ENCODE assay signal across 11 cellular contexts in genomic region chr20:36591281-36591680, GRCh38. TPM values are rescaled to one million over a fixed set of nuclear protein-coding genes. Genes with fewer than 3 reads are reported as not detected.
A peak's percentile ranks its signal among the peaks of the same experiment; 100 is the strongest.
DNase-seq lines count a peak whose midpoint lies in the region; TF ChIP-seq lines count a peak whose summit lies in the region.
"Had no signal": no experiment of that assay in that cellular context is flagged by ENCODE, and none has a peak within 500 bp of the region (broad histone marks: within the 10 kb centered on the region; RNA-seq: fewer than 3 reads in every experiment).

No MANE protein-coding gene starts in this region.

- no peaks in the 10 kb centered on the region for H4K20me1 ChIP-seq in OCI-LY7 (ENCODE audit: insufficient read depth, low read length)

- intact Hi-C loops in Caco-2 (cut with micrococcal nuclease; ENCODE audit: unreplicated experiment) (no loop called here), OCI-LY7 (cut with micrococcal nuclease; ENCODE audit: unreplicated experiment) (no loop called here)

- H2AFZ ChIP-seq in OCI-LY7 (ENCODE audit: low read length) = no peak overlapping the region

- DNase-seq in Caco-2 (no peak), mesothelial cell of epicardium (ENCODE audit: low spot score in 2 of 2, unreplicated experiment in 2 of 2) (no peak), OCI-LY7 (ENCODE audit: low spot score) (no peak), GM19240 (ENCODE audit: insufficient read length, low spot score) (no peak), SKM-1 treated with dmso at 0.1 percent for 144 hours (lab: John Stamatoyannopoulos, UW; ENCODE audit: unreplicated experiment) (no peak)
- DNase-seq: body of pancreas, left lung, NCI-H187 treated with DMSO at 0.1 percent for 48 hours had no signal

- H3K9me3 Mint-ChIP-seq in Caco-2 (ENCODE audit: unreplicated experiment) = no peaks in the 10 kb centered on the region
- H3K9me3 Mint-ChIP-seq in mesothelial cell of epicardium = no peaks in the 10 kb centered on the region

- H3K4me3 ChIP-seq in Caco-2 (ENCODE audit: low read depth, low read length) (no peak overlapping the region), OCI-LY7 (ENCODE audit: low read depth, low read length, poor library complexity, severe bottlenecking) (no peak overlapping the region)
- H3K4me3 ChIP-seq: body of pancreas, left lung had no signal

- H3K4me3 Mint-ChIP-seq in Caco-2 (ENCODE audit: unreplicated experiment) (no peak overlapping the region), mesothelial cell of epicardium (no peak overlapping the region)
- H3K4me3 Mint-ChIP-seq: CD14-positive monocyte had no signal

- TF ChIP-seq CTCF in Caco-2 (IDR thresholded peaks at IDR 0.05; ENCODE audit: insufficient read depth in 1 of 2, low read depth in 1 of 2, low read length in 1 of 2, severe bottlenecking in 1 of 2, unreplicated experiment in 1 of 2) (no peak), VCaP (conservative IDR thresholded peaks at IDR 0.05) (no peak), mesothelial cell of epicardium (IDR thresholded peaks at IDR 0.05; ENCODE audit: unreplicated experiment) (no peak), OCI-LY7 (conservative IDR thresholded peaks at IDR 0.05; ENCODE audit: low read length) (no peak)

- H3K36me3 Mint-ChIP-seq in Caco-2 (ENCODE audit: insufficient read depth, unreplicated experiment) (peaks cover 58% of the 10 kb centered on the region), mesothelial cell of epicardium (peaks cover 29% of the 10 kb centered on the region)

- CTCF ChIA-PET in Caco-2 (lab: Charles Lee) (interaction anchor here (0.6 to 2.4 kb wide), 7 partner anchors 14 to 293 kb away, joined by 3 to 18 read pairs (median 5); partner anchors contain the start of gene RAB5IF), OCI-LY7 (lab: Charles Lee; ENCODE audit: unreplicated experiment) (interaction anchor here (0.6 kb wide), 1 partner anchor 870 kb away, joined by 3 read pairs; no protein-coding TSS in a partner anchor)

- no peak overlapping the region for H3K4me2 ChIP-seq in OCI-LY7 (ENCODE audit: low read length)

- no TSS peak for BruUV-seq in Caco-2 (replicated peaks; lab: Mats Ljungman, UMichigan)
- no TSS peak for BruUV-seq in OCI-LY7 (replicated peaks; lab: Mats Ljungman, UMichigan)

- no peaks in the 10 kb centered on the region for H3K9me3 ChIP-seq in Caco-2
- H3K9me3 ChIP-seq in KOPT-K1 (ENCODE audit: insufficient read depth, low read length, poor library complexity, severe bottlenecking) = no peaks in the 10 kb centered on the region
- no peaks in the 10 kb centered on the region for H3K9me3 ChIP-seq in OCI-LY7 (ENCODE audit: low read length)
- H3K9me3 ChIP-seq: body of pancreas, left lung had no signal

- POLR2A ChIA-PET in Caco-2 (lab: Charles Lee) (interaction anchor here (0.6 kb wide), 1 partner anchor 17 kb away, joined by 3 read pairs; no protein-coding TSS in a partner anchor), OCI-LY7 (lab: Charles Lee) (interaction anchor here (0.7 to 0.9 kb wide), 3 partner anchors 14 to 395 kb away, joined by 4 to 7 read pairs (median 6); no protein-coding TSS in a partner anchor)

- H3K27ac ChIP-seq in KOPT-K1 (ENCODE audit: low read depth, low read length, poor library complexity, severe bottlenecking) (peak overlapping the region; percentile 85), VCaP (peak overlapping the region; percentile 30; the same call in 1 of the 2 replicates), OCI-LY7 (ENCODE audit: low read depth, low read length, poor library complexity, severe bottlenecking) (no peak overlapping the region)
- H3K27ac ChIP-seq: body of pancreas, left lung had no signal

- H3K79me2 ChIP-seq in OCI-LY7 (ENCODE audit: insufficient read depth, low read depth, low read length) = no peaks in the 10 kb centered on the region

- H3K27me3 Mint-ChIP-seq in Caco-2 (ENCODE audit: insufficient read depth, unreplicated experiment) = no peaks in the 10 kb centered on the region
- H3K27me3 Mint-ChIP-seq in mesothelial cell of epicardium (ENCODE audit: low read depth) = no peaks in the 10 kb centered on the region

- H3K4me1 ChIP-seq in Caco-2 (no peaks in the 10 kb centered on the region), OCI-LY7 (ENCODE audit: insufficient read depth, low read length, poor library complexity, severe bottlenecking) (peaks cover 48% of the 10 kb centered on the region)
- H3K4me1 ChIP-seq: body of pancreas had no signal

- H3K27me3 ChIP-seq in Caco-2 (replicated peaks; ENCODE audit: control insufficient read depth, insufficient read depth, low read length) = no peaks in the 10 kb centered on the region
- H3K27me3 ChIP-seq: body of pancreas, left lung had no signal

- peaks cover 4% of the 10 kb centered on the region; the same call in 1 of the 2 replicates for H3K36me3 ChIP-seq in Caco-2 (ENCODE audit: control insufficient read depth, insufficient read depth, low read length)
- H3K36me3 ChIP-seq in KOPT-K1 (ENCODE audit: insufficient read depth, low read length) = peaks cover 79% of the 10 kb centered on the region
- peaks cover 68% of the 10 kb centered on the region for H3K36me3 ChIP-seq in OCI-LY7 (ENCODE audit: insufficient read depth, low read length)

- H3K27ac Mint-ChIP-seq in Caco-2 (ENCODE audit: unreplicated experiment) (peak overlapping the region; percentile 8), mesothelial cell of epicardium (peak overlapping the region; percentile 39)

- H3K9me2 ChIP-seq in OCI-LY7 (ENCODE audit: insufficient read depth, low read length) = no peaks in the 10 kb centered on the region

- H3K4me1 Mint-ChIP-seq in Caco-2 (ENCODE audit: low read depth, unreplicated experiment) (no peaks in the 10 kb centered on the region), mesothelial cell of epicardium (peaks cover 7% of the 10 kb centered on the region)

RNA-seq across cellular contexts. Expression of gene RAB5IF, which starts 14.3 kb away (rescaled TPM):
- total RNA-seq in Caco-2 (2022) (279 and 282 TPM in 2 replicates), mesothelial cell of epicardium (37.6 to 40.7 TPM (median 40.0 TPM) in 3 replicates), OCI-LY7 (2022) (76.0 and 94.8 TPM in 2 replicates)
- total RNA-seq in OCI-LY7 (2014; rRNA removed; shearing (Covaris generic)) = 66.6 and 72.2 TPM in 2 replicates

RNA-seq across cellular contexts. Expression of gene TGIF2, which starts 17.9 kb away (rescaled TPM):
- total RNA-seq in Caco-2 (2022) (58.4 and 60.6 TPM in 2 replicates), mesothelial cell of epicardium (94.4 to 101 TPM (median 98.4 TPM) in 3 replicates), OCI-LY7 (2022) (45.2 and 49.4 TPM in 2 replicates)
- 26.6 and 41.3 TPM in 2 replicates for total RNA-seq in OCI-LY7 (2014; rRNA removed; shearing (Covaris generic))

RNA-seq across cellular contexts. Expression of gene MYL9, which starts 50.0 kb away (rescaled TPM):
- total RNA-seq in Caco-2 (2022) (382 and 446 TPM in 2 replicates), mesothelial cell of epicardium (235 to 248 TPM (median 238 TPM) in 3 replicates), OCI-LY7 (2022) (not detected in 2 replicates)
- not detected in 2 replicates for total RNA-seq in OCI-LY7 (2014; rRNA removed; shearing (Covaris generic))

RNA-seq across cellular contexts. Expression of gene SLA2, which starts 54.7 kb away (rescaled TPM):
- total RNA-seq in Caco-2 (2022) (0.19 and 0.20 TPM in 2 replicates), mesothelial cell of epicardium (0.16 to 0.18 TPM (median 0.18 TPM) in 3 replicates), OCI-LY7 (2022) (4.1 and 5.0 TPM in 2 replicates)
- total RNA-seq in OCI-LY7 (2014; rRNA removed; shearing (Covaris generic)) = 1.5 and 2.0 TPM in 2 replicates

Comparison
In these comparisons a context has a peak if more than half of its experiments do, and no peak if none do; other contexts are left out.
1. RNA of gene MYL9, which starts 50.0 kb away (total RNA-seq): 382 to 446 TPM in Caco-2 and 235 to 248 TPM in mesothelial cell of epicardium; not detected in OCI-LY7; every median in the first group is over 100 times any median in the second.